In the genomic region with DNA sequence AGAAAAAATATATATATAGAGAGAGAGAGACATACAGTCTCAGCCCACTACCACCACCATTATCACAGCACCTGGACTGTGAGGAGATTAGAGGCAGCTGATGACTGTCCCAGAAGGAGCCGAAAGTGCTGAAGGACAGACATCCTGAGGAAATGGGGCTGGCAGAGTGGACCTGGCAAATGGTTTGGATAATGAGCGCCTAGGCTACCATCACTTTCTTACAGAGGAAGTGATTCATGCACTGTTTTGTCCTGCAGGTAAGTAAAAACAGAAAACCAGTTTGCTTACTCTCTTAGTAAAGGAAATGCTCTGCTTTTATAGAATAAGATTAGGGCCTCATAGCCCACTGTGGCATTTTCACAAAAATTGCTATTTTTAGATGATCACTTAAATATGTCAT, we compare ENCODE assay signal across 12 cellular contexts.
"Had no signal": no experiment of that assay in that cellular context is flagged by ENCODE, and none has a peak within 500 bp of the region (broad histone marks: within the 10 kb centered on the region; RNA-seq: fewer than 3 reads in every experiment).

No MANE protein-coding gene starts in this region.

- DNase-seq: activated naive CD4-positive, alpha-beta T cell treated with Interleukin-2 at 50 U/mL for 16 hours; aorta; foreskin melanocyte; head of caudate nucleus; immature natural killer cell; naive thymus-derived CD8-positive, alpha-beta T cell; stimulated activated CD4-positive, alpha-beta T cell treated with anti-CD3 and anti-CD28 coated beads, Interleukin-15, amount 100 ng/mL, for 24 hours; stimulated activated CD4-positive, alpha-beta T cell treated with anti-CD3 and anti-CD28 coated beads, Interleukin-4, amount 100 ng/mL, for 1 hour; stimulated activated naive CD4-positive, alpha-beta T cell; transverse colon had no signal

- H3K9me3 ChIP-seq: right atrium auricular region, transverse colon had no signal

- ATAC-seq: activated CD4-positive, CD25-positive, alpha-beta regulatory T cell treated with anti-CD3 and anti-CD28 coated beads, Interleukin-2, amount 50 U/mL, for 24 hours; naive thymus-derived CD8-positive, alpha-beta T cell had no signal

- H3K27ac ChIP-seq: right atrium auricular region, transverse colon had no signal

- H3K27me3 ChIP-seq: right atrium auricular region, transverse colon had no signal

- H3K36me3 ChIP-seq: transverse colon had no signal

- H3K4me1 ChIP-seq: transverse colon had no signal

- H3K4me3 ChIP-seq: right atrium auricular region, transverse colon had no signal
